Comparison of ENCODE assay signal across 8 cellular contexts in genomic region chr14:60349663-60350365, GRCh38.
DNase-seq lines count a peak whose midpoint lies in the region; ATAC-seq, FAIRE-seq and TF ChIP-seq lines count a peak whose summit lies in the region.

No MANE protein-coding gene starts in this region.

- H3K27ac ChIP-seq in A549 = no peak overlapping the region

- no peak overlapping the region for H3K4me2 ChIP-seq in A549

- no peak for TF ChIP-seq POLR2A in A549 (IDR thresholded peaks at IDR 0.05; ENCODE audit: low read length)

- H3K4me3 ChIP-seq in A549 = no peak overlapping the region

- POLR2A ChIA-PET in A549 (lab: Yijun Ruan, JAX) = no interaction called here

- 35% methylated on average over 8 of the region's 8 CpGs for WGBS in A549 (ENCODE audit: missing lambda C conversion rate)

- no peak overlapping the region for H3K27ac Mint-ChIP-seq in activated naive CD4-positive, alpha-beta T cell treated with anti-CD3 and anti-CD28 coated beads, Interleukin-2, amount 50 U/mL, for 72 hours

- intact Hi-C loops in left ventricle myocardium superior (cut with micrococcal nuclease) (loop anchor here (5.0 kb wide), 1 partner anchor 212 kb away; no protein-coding TSS in a partner anchor), sciatic nerve (cut with DNase I) (loop anchor here (2.0 kb wide), 1 partner anchor 213 kb away; no protein-coding TSS in a partner anchor)

- peak; percentile 83 for TF ChIP-seq CTCF in A549 (IDR thresholded peaks at IDR 0.05)

- H3K9me3 Mint-ChIP-seq in activated naive CD4-positive, alpha-beta T cell treated with anti-CD3 and anti-CD28 coated beads, Interleukin-2, amount 50 U/mL, for 72 hours = no peaks in the 10 kb centered on the region

- no peaks in the 10 kb centered on the region for H3K4me1 ChIP-seq in A549

- no peaks in the 10 kb centered on the region for H3K9me3 ChIP-seq in A549

- ATAC-seq in A549 (peak; percentile 82 to 87), HG02678 (IDR thresholded peaks at IDR 0.05; ENCODE audit: unreplicated experiment) (peak; percentile 57), left ventricle myocardium superior (peak; percentile 64), sciatic nerve (peak; percentile 86), HG03139 (IDR thresholded peaks at IDR 0.05; ENCODE audit: unreplicated experiment) (no peak)
- ATAC-seq in activated naive CD4-positive, alpha-beta T cell treated with anti-CD3 and anti-CD28 coated beads, Interleukin-2, amount 50 U/mL, for 72 hours = peak; percentile 28 to 58

- H3K36me3 Mint-ChIP-seq in activated naive CD4-positive, alpha-beta T cell treated with anti-CD3 and anti-CD28 coated beads, Interleukin-2, amount 50 U/mL, for 72 hours = no peaks in the 10 kb centered on the region

- CTCF ChIA-PET in A549 (lab: Yijun Ruan, JAX) = interaction anchor here (0.6 to 9.2 kb wide), 30 partner anchors 11 to 904 kb away, joined by 3 to 126 read pairs (median 4); no protein-coding TSS in a partner anchor

- no peak for TF ChIP-seq EP300 in A549 (IDR thresholded peaks at IDR 0.05)

- in situ Hi-C loops in G401 (cut with HindIII; ENCODE audit: low sequenced_read_pairs) = no loop called here

- no peak for FAIRE-seq in A549 (lab: Jason Lieb, UNC)

- peak; percentile 61 to 62 for TF ChIP-seq RAD21 in A549 (conservative IDR thresholded peaks at IDR 0.05 in 1 of 2, IDR thresholded peaks at IDR 0.05 in 1 of 2)

- DNase-seq in A549 (ENCODE audit: low read depth in 1 of 2, low spot score in 1 of 2) (peak; percentile 56 to 58), G401 (ENCODE audit: low spot score) (peak; percentile 56), NCI-H2107 treated with DMSO at 0.1 percent for 48 hours (lab: John Stamatoyannopoulos, UW; ENCODE audit: unreplicated experiment) (peak; percentile 93), left ventricle myocardium superior (no peak), sciatic nerve (ENCODE audit: low spot score) (no peak)
- peak in 1 of 2 donors; percentile 14 for DNase-seq in activated naive CD4-positive, alpha-beta T cell treated with anti-CD3 and anti-CD28 coated beads, Interleukin-2, amount 50 U/mL, for 72 hours (ENCODE audit: low spot score in 2 of 2)

TF ChIP-seq in A549, 52 proteins besides CTCF, POLR2A, EP300 and RAD21:
- TF ChIP-seq SREBF2 (IDR thresholded peaks at IDR 0.05) (no peak), SMC3 (IDR thresholded peaks at IDR 0.05) (peak; percentile 79)

Comparison
In these comparisons a context has a peak if more than half of its experiments do, and no peak if none do; other contexts are left out.
1. DNase-seq: peak in A549 (2 of 2), G401 (single experiment) and NCI-H2107 treated with DMSO at 0.1 percent for 48 hours (single experiment); none in left ventricle myocardium superior (single experiment) and sciatic nerve (single experiment).